ENCODE assay signal across 10 cellular contexts in genomic region chr16:71927383-71927782, GRCh38. TPM values are rescaled to one million over a fixed set of nuclear protein-coding genes. Genes with fewer than 3 reads are reported as not detected.
DNase-seq lines count a peak whose midpoint lies in the region; ATAC-seq and TF ChIP-seq lines count a peak whose summit lies in the region.
"Had no signal": no experiment of that assay in that cellular context is flagged by ENCODE, and none has a peak within 500 bp of the region (broad histone marks: within the 10 kb centered on the region; RNA-seq: fewer than 3 reads in every experiment).

No MANE protein-coding gene starts in this region.

- intact Hi-C loops in vagina (cut with DNase I): no loop called here

- peaks cover 39% of the 10 kb centered on the region for H3K4me1 Mint-ChIP-seq in brain

- peak overlapping the region in 4 of 5 experiments; percentile 11 to 89 (median 81) for H3K27ac Mint-ChIP-seq in brain

- TF ChIP-seq RAD21 in liver (IDR thresholded peaks at IDR 0.05): no peak

- no peaks in the 10 kb centered on the region for H3K27me3 Mint-ChIP-seq in brain

- ATAC-seq in GM18873 (IDR thresholded peaks at IDR 0.05; ENCODE audit: low FRiP score, unreplicated experiment): no peak
- ATAC-seq in GM21515 (IDR thresholded peaks at IDR 0.05; ENCODE audit: unreplicated experiment): no peak

- no peak for TF ChIP-seq POLR2A in vagina (IDR thresholded peaks at IDR 0.05)

- H3K9me3 Mint-ChIP-seq in brain: no peaks in the 10 kb centered on the region

- TF ChIP-seq CTCF in brain (conservative IDR thresholded peaks at IDR 0.05) (no peak), liver (IDR thresholded peaks at IDR 0.05; ENCODE audit: low read depth, low read length, missing input control) (no peak), vagina (IDR thresholded peaks at IDR 0.05) (no peak)

- H3K36me3 ChIP-seq in liver (ENCODE audit: control insufficient read depth in 4 of 4, insufficient read depth in 3 of 4, low read depth in 1 of 4, low read length in 3 of 4): peaks cover 12 to 76% (median 61%) of the 10 kb centered on the region in 4 donors
- H3K36me3 ChIP-seq in vagina: peaks cover 0 to 61% of the 10 kb centered on the region in 2 donors

- H3K4me1 ChIP-seq in liver (ENCODE audit: control insufficient read depth in 4 of 4, insufficient read depth in 4 of 4, low read length in 3 of 4): no peaks in the 10 kb centered on the region
- H3K4me1 ChIP-seq in vagina: peaks cover 36% of the 10 kb centered on the region

- H3K4me3 ChIP-seq in liver (ENCODE audit: low read depth in 1 of 3, low read length in 3 of 3) (no peak overlapping the region), vagina (no peak overlapping the region)
- H3K4me3 ChIP-seq: skin epidermis had no signal

- WGBS in liver: 61% methylated on average over 3 of the region's 3 CpGs

- no peaks in the 10 kb centered on the region for H3K9me3 ChIP-seq in liver (ENCODE audit: control insufficient read depth in 4 of 4, low read length in 3 of 4)
- H3K9me3 ChIP-seq in vagina: no peaks in the 10 kb centered on the region

- no peaks in the 10 kb centered on the region for H3K27me3 ChIP-seq in liver (ENCODE audit: control insufficient read depth in 4 of 4, insufficient read depth in 4 of 4, low read length in 3 of 4)
- no peaks in the 10 kb centered on the region for H3K27me3 ChIP-seq in vagina

- H3K36me3 Mint-ChIP-seq in brain: peaks cover 71% of the 10 kb centered on the region

- H3K27ac ChIP-seq in liver (ENCODE audit: low read depth in 1 of 2, low read length in 2 of 2) (no peak overlapping the region), vagina (peak overlapping the region; percentile 38)
- H3K27ac ChIP-seq: VCaP had no signal

- peak overlapping the region in 1 of 5 experiments; percentile 39 for H3K4me3 Mint-ChIP-seq in brain

- DNase-seq in stimulated activated CD4-positive, alpha-beta T cell treated with anti-CD3 and anti-CD28 coated beads, Interleukin-1b, Interleukin-23, amount 100 ng/mL, for 48 hours: peak; percentile 17
- DNase-seq in stimulated activated CD4-positive, alpha-beta T cell treated with anti-CD3 and anti-CD28 coated beads, Interleukin-4, amount 100 ng/mL, for 1 hour: no peak
- DNase-seq in vagina (ENCODE audit: extremely low spot score in 2 of 2): no peak
- no peak for DNase-seq in GF-D8 (lab: John Stamatoyannopoulos, UW)

- H3K9ac ChIP-seq in liver (ENCODE audit: low read depth in 1 of 2, low read length in 2 of 2): no peak overlapping the region

TF ChIP-seq in liver, 16 proteins besides CTCF, POLR2A, EP300 and RAD21:
- TF ChIP-seq SP1 (IDR thresholded peaks at IDR 0.05) (peak; percentile 9), ATF3 (IDR thresholded peaks at IDR 0.05) (no peak), MAX (IDR thresholded peaks at IDR 0.05) (no peak)

RNA-seq across cellular contexts. Expression of gene IST1, which starts 32.1 kb away (rescaled TPM):
- polyA plus RNA-seq in brain (ENCODE audit: insufficient read depth, low read depth, low replicate concordance) (221 TPM), liver (10 to 100 TPM; 33.8 to 41.7 TPM)
- total RNA-seq in liver (10 to 100 TPM; 65.4 to 95.3 TPM), vagina (159 TPM)

RNA-seq across cellular contexts. Expression of gene ZNF821, which starts 43.4 kb away (rescaled TPM):
- polyA plus RNA-seq in brain (ENCODE audit: insufficient read depth, low read depth, low replicate concordance) (59.7 TPM), liver (1 to 10 TPM; 1.0 to 3.0 TPM)
- total RNA-seq in liver (1 to 10 TPM; 1.9 to 2.1 TPM), vagina (8.8 TPM)
